ENCODE assay signal across 39 cellular contexts in the genomic region with DNA sequence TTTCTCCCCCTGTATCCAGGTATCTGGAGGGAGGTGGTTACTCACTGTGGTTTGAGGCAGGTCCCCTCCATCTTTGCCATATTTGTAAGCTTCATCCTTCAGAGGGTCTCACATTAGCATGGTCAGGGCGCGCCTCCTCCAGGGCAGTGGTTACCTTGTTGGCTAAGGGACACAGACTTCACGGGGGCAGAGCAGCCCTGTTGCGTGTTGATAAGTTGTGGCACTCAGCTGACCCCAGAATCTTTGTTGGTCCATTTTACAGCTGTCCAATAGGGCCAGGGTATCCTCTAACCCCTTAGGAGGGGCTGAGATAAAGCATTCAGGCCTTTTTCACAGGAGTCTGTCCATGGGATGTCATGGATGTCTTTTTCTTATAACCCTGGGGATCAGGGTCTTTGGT. TPM values are rescaled to one million over a fixed set of nuclear protein-coding genes. Genes with fewer than 3 reads are reported as not detected.
"Had no signal": no experiment of that assay in that cellular context is flagged by ENCODE, and none has a peak within 500 bp of the region (broad histone marks: within the 10 kb centered on the region; RNA-seq: fewer than 3 reads in every experiment).

No MANE protein-coding gene starts in this region.

- H3K27me3 Mint-ChIP-seq: activated CD4-positive, alpha-beta memory T cell treated with anti-CD3 and anti-CD28 coated beads for 36 hours; activated T-helper 17 cell treated with anti-CD3 and anti-CD28 coated beads, Interleukin-2, amount 50 U/mL, for 72 hours had no signal

- H3K4me3 ChIP-seq: adrenal gland, body of pancreas, breast epithelium had no signal

- H3K4me3 Mint-ChIP-seq: activated B cell treated with CpG ODN at 0.5 μM for 24 hours; activated CD4-positive, alpha-beta memory T cell treated with anti-CD3 and anti-CD28 coated beads for 36 hours; activated CD4-positive, alpha-beta T cell treated with anti-CD3 and anti-CD28 coated beads, Interleukin-2, amount 10 ng/mL, durations not matched to agents 24 days and 14 days; activated CD8-positive, alpha-beta T cell treated with anti-CD3 and anti-CD28 coated beads for 36 hours; activated naive CD4-positive, alpha-beta T cell treated with anti-CD3 and anti-CD28 coated beads for 36 hours; activated naive CD8-positive, alpha-beta T cell treated with anti-CD3 and anti-CD28 coated beads for 36 hours; activated T-cell treated with anti-CD3 and anti-CD28 coated beads, Interleukin-2, amount 50 U/mL, for 4 hours; activated T-cell treated with anti-CD3 and anti-CD28 coated beads, Interleukin-2, amount 50 U/mL, for 72 hours; activated T-helper 1 cell treated with anti-CD3 and anti-CD28 coated beads, Interleukin-12 subunit alpha, Interleukin-12 subunit beta, Interleukin-2, Interleukin-4 antibody, amounts not matched to agents 30 ng/mL and 10 ng/mL and 1 ng/mL, durations not matched to agents 14 hours and 24 hours and 36 hours; activated T-helper 17 cell treated with anti-CD3 and anti-CD28 coated beads, Interleukin-2, amount 50 U/mL, for 72 hours; central memory CD8-positive, alpha-beta T cell; T-helper 1 cell treated with Interleukin-12 subunit alpha and Interleukin-12 subunit beta and Interleukin-4 antibody, amounts not matched to agents 30 μg/mL and 1 μg/mL, for 36 hours; T-helper 2 cell treated with Interferon-gamma antibody and Interleukin-4, amounts not matched to agents 5 μg/mL and 100 μg/mL, for 36 hours had no signal

- H3K9me3 Mint-ChIP-seq: activated B cell treated with CpG ODN at 0.5 μM for 24 hours; activated CD4-positive, alpha-beta memory T cell treated with anti-CD3 and anti-CD28 coated beads for 36 hours; activated CD4-positive, alpha-beta T cell treated with anti-CD3 and anti-CD28 coated beads, Interleukin-2, amount 10 ng/mL, durations not matched to agents 24 days and 14 days; activated CD8-positive, alpha-beta T cell treated with anti-CD3 and anti-CD28 coated beads for 36 hours; activated naive CD4-positive, alpha-beta T cell treated with anti-CD3 and anti-CD28 coated beads for 36 hours; activated naive CD4-positive, alpha-beta T cell treated with anti-CD3 and anti-CD28 coated beads, Interleukin-2, amount 50 U/mL, for 72 hours; activated naive CD8-positive, alpha-beta T cell treated with anti-CD3 and anti-CD28 coated beads for 36 hours; activated T-cell treated with anti-CD3 and anti-CD28 coated beads, Interleukin-2, amount 50 U/mL, for 4 hours; activated T-cell treated with anti-CD3 and anti-CD28 coated beads, Interleukin-2, amount 50 U/mL, for 72 hours; activated T-helper 1 cell treated with anti-CD3 and anti-CD28 coated beads, Interleukin-12 subunit alpha, Interleukin-12 subunit beta, Interleukin-2, Interleukin-4 antibody, amounts not matched to agents 30 ng/mL and 10 ng/mL and 1 ng/mL, durations not matched to agents 14 hours and 24 hours and 36 hours; activated T-helper 17 cell treated with anti-CD3 and anti-CD28 coated beads, Interleukin-2, amount 50 U/mL, for 72 hours; central memory CD8-positive, alpha-beta T cell; T-helper 1 cell treated with Interleukin-12 subunit alpha and Interleukin-12 subunit beta and Interleukin-4 antibody, amounts not matched to agents 30 μg/mL and 1 μg/mL, for 36 hours; T-helper 2 cell treated with Interferon-gamma antibody and Interleukin-4, amounts not matched to agents 5 μg/mL and 100 μg/mL, for 36 hours had no signal

- H3K27ac Mint-ChIP-seq: activated B cell treated with CpG ODN at 0.5 μM for 24 hours; activated CD4-positive, alpha-beta memory T cell treated with anti-CD3 and anti-CD28 coated beads for 36 hours; activated CD4-positive, alpha-beta T cell treated with anti-CD3 and anti-CD28 coated beads, Interleukin-2, amount 10 ng/mL, durations not matched to agents 24 days and 14 days; activated CD8-positive, alpha-beta T cell treated with anti-CD3 and anti-CD28 coated beads for 36 hours; activated naive CD4-positive, alpha-beta T cell treated with anti-CD3 and anti-CD28 coated beads for 36 hours; activated naive CD4-positive, alpha-beta T cell treated with anti-CD3 and anti-CD28 coated beads, Interleukin-2, amount 50 U/mL, for 72 hours; activated naive CD8-positive, alpha-beta T cell treated with anti-CD3 and anti-CD28 coated beads for 36 hours; activated T-cell treated with anti-CD3 and anti-CD28 coated beads, Interleukin-2, amount 50 U/mL, for 72 hours; activated T-helper 1 cell treated with anti-CD3 and anti-CD28 coated beads, Interleukin-12 subunit alpha, Interleukin-12 subunit beta, Interleukin-2, Interleukin-4 antibody, amounts not matched to agents 30 ng/mL and 10 ng/mL and 1 ng/mL, durations not matched to agents 14 hours and 24 hours and 36 hours; activated T-helper 17 cell treated with anti-CD3 and anti-CD28 coated beads, Interleukin-2, amount 50 U/mL, for 72 hours; T-helper 2 cell treated with Interferon-gamma antibody and Interleukin-4, amounts not matched to agents 5 μg/mL and 100 μg/mL, for 36 hours had no signal

- H3K4me1 ChIP-seq: adrenal gland, body of pancreas, breast epithelium had no signal

- H3K27ac ChIP-seq: adrenal gland, body of pancreas, brain microvascular endothelial cell, breast epithelium, VCaP had no signal

- H3K36me3 Mint-ChIP-seq: activated CD4-positive, alpha-beta memory T cell treated with anti-CD3 and anti-CD28 coated beads for 36 hours; activated naive CD4-positive, alpha-beta T cell treated with anti-CD3 and anti-CD28 coated beads, Interleukin-2, amount 50 U/mL, for 72 hours; activated naive CD8-positive, alpha-beta T cell treated with anti-CD3 and anti-CD28 coated beads for 36 hours had no signal

- FAIRE-seq: astrocyte, TTC549 had no signal

- H3K9me3 ChIP-seq: adrenal gland, body of pancreas, breast epithelium had no signal

- H3K27me3 ChIP-seq: adrenal gland, body of pancreas, brain microvascular endothelial cell, breast epithelium had no signal

- DNase-seq: activated B cell treated with CpG ODN at 0.5 μM for 24 hours; activated CD4-positive, alpha-beta memory T cell treated with anti-CD3 and anti-CD28 coated beads for 36 hours; activated CD4-positive, alpha-beta T cell treated with anti-CD3 and anti-CD28 coated beads for 4 hours; activated CD4-positive, alpha-beta T cell treated with anti-CD3 and anti-CD28 coated beads, Interleukin-2, amount 10 ng/mL, durations not matched to agents 24 days and 14 days; activated CD4-positive, alpha-beta T cell treated with anti-CD3 and anti-CD28 coated beads, Interleukin-2, amount 50 U/mL, for 1 hour; activated CD4-positive, alpha-beta T cell treated with anti-CD3 and anti-CD28 coated beads, Interleukin-2, amount 50 U/mL, for 4 hours; activated CD4-positive, CD25-positive, alpha-beta regulatory T cell treated with anti-CD3 and anti-CD28 coated beads, Interleukin-2, amount 50 U/mL, for 72 hours; activated CD8-positive, alpha-beta T cell treated with anti-CD3 and anti-CD28 coated beads for 36 hours; activated effector memory CD4-positive, alpha-beta T cell treated with anti-CD3 and anti-CD28 coated beads, Interleukin-2, amount 50 U/mL, for 16 hours; activated gamma-delta T cell treated with Interleukin-2 at 50 U/mL for 16 hours; activated naive CD4-positive, alpha-beta T cell; activated naive CD4-positive, alpha-beta T cell treated with anti-CD3 and anti-CD28 coated beads for 36 hours; activated naive CD4-positive, alpha-beta T cell treated with anti-CD3 and anti-CD28 coated beads, Interleukin-2, amount 50 U/mL, for 16 hours; activated naive CD8-positive, alpha-beta T cell treated with anti-CD3 and anti-CD28 coated beads for 36 hours; activated T-cell treated with anti-CD3 and anti-CD28 coated beads for 4 hours; activated T-cell treated with anti-CD3 and anti-CD28 coated beads, Interleukin-2, amount 50 U/mL, for 1 hour; activated T-cell treated with anti-CD3 and anti-CD28 coated beads, Interleukin-2, amount 50 U/mL, for 4 hours; activated T-cell treated with anti-CD3 and anti-CD28 coated beads, Interleukin-2, amount 50 U/mL, for 72 hours; amniotic stem cell; aorta; body of pancreas; brain microvascular endothelial cell; caudate nucleus; cerebellar nuclear complex; SW 1271; T-helper 1 cell; T-helper 2 cell; T-helper 9 cell had no signal

- ATAC-seq: activated CD8-positive, alpha-beta T cell treated with anti-CD3 and anti-CD28 coated beads for 36 hours; activated naive CD4-positive, alpha-beta T cell treated with anti-CD3 and anti-CD28 coated beads, Interleukin-2, amount 50 U/mL, for 72 hours; activated T-cell treated with anti-CD3 and anti-CD28 coated beads, Interleukin-2, amount 50 U/mL, for 4 hours; activated T-cell treated with anti-CD3 and anti-CD28 coated beads, Interleukin-2, amount 50 U/mL, for 72 hours; activated T-helper 17 cell treated with anti-CD3 and anti-CD28 coated beads, Interleukin-2, amount 50 U/mL, for 72 hours; body of pancreas had no signal

- H3K36me3 ChIP-seq: adrenal gland, brain microvascular endothelial cell, breast epithelium had no signal

RNA-seq across cellular contexts. Expression of gene SMOX, which starts 43.8 kb away (rescaled TPM):
- total RNA-seq: activated B cell treated with CpG ODN at 0.5 μM for 24 hours had no signal
